1 cellular context compared by ENCODE assay signal in genomic region chr9:98256632-98257218, GRCh38.
TF ChIP-seq lines count a peak whose summit lies in the region.

No MANE protein-coding gene starts in this region.

TF ChIP-seq in K562, 482 proteins besides CTCF, POLR2A, EP300 and RAD21 (continued from another document):
- no peak for TF ChIP-seq TSHZ1 (CRISPR knock-in tag; IDR thresholded peaks at IDR 0.05)
- TF ChIP-seq NR2C1 (IDR thresholded peaks at IDR 0.05) = no peak
- TF ChIP-seq NR2C1 (tag; IDR thresholded peaks at IDR 0.05) = peak; percentile 55
- TF ChIP-seq HMG20A (CRISPR knock-in tag; conservative IDR thresholded peaks at IDR 0.05) = no peak
- TF ChIP-seq SMARCE1 (IDR thresholded peaks at IDR 0.05) = peak; percentile 20; the same call in 1 of the 2 replicates
- TF ChIP-seq NONO (IDR thresholded peaks at IDR 0.05; ENCODE audit: low read depth in 2 of 2, low read length in 1 of 2) = no peak
- TF ChIP-seq MAZ (CRISPR knock-in tag; conservative IDR thresholded peaks at IDR 0.05 in 1 of 2, IDR thresholded peaks at IDR 0.05 in 1 of 2) = no peak
- TF ChIP-seq KLF1 (tag; IDR thresholded peaks at IDR 0.05) = no peak
- TF ChIP-seq ZNF280A (IDR thresholded peaks at IDR 0.05; ENCODE audit: low read depth, partially characterized antibody) = no peak
- TF ChIP-seq SIX5 (IDR thresholded peaks at IDR 0.05; ENCODE audit: borderline replicate concordance in 1 of 2, insufficient read depth in 1 of 2, low read depth in 1 of 2, low read length in 2 of 2) = peak; percentile 41 to 55; a peak in 3 of 4 replicates
- no peak for TF ChIP-seq ZBTB17 (CRISPR knock-in tag; IDR thresholded peaks at IDR 0.05)
- 0 out of 4 replicates have a peak, but pooled peaks of 1 of the 2 experiments have one; percentile 29 for TF ChIP-seq UBTF (IDR thresholded peaks at IDR 0.05; ENCODE audit: borderline replicate concordance in 1 of 2, low read depth in 2 of 2, low read length in 2 of 2)
- TF ChIP-seq ZNF431 (CRISPR knock-in tag; IDR thresholded peaks at IDR 0.05) = no peak
- TF ChIP-seq TRIM25 (IDR thresholded peaks at IDR 0.05; ENCODE audit: borderline replicate concordance) = no peak
- TF ChIP-seq ZNF76 (CRISPR knock-in tag; IDR thresholded peaks at IDR 0.05; ENCODE audit: borderline replicate concordance) = no peak
- no peak for TF ChIP-seq PTBP1 (IDR thresholded peaks at IDR 0.05; ENCODE audit: low read depth, low read length)
- TF ChIP-seq ZNF217 (CRISPR knock-in tag; IDR thresholded peaks at IDR 0.05) = no peak
- no peak for TF ChIP-seq BMI1 (IDR thresholded peaks at IDR 0.05; ENCODE audit: low read length)
- TF ChIP-seq NFRKB (IDR thresholded peaks at IDR 0.05; ENCODE audit: low read depth) = peak; percentile 27
- TF ChIP-seq ATF7 (IDR thresholded peaks at IDR 0.05) = peak; percentile 50
- no peak for TF ChIP-seq PBX2 (CRISPR knock-in tag; IDR thresholded peaks at IDR 0.05; ENCODE audit: low read depth)
- peak; percentile 86 for TF ChIP-seq PBX2 (tag; conservative IDR thresholded peaks at IDR 0.05; ENCODE audit: low read depth)
- no peak for TF ChIP-seq ZNF239 (CRISPR knock-in tag; IDR thresholded peaks at IDR 0.05)
- TF ChIP-seq SMARCA4 (IDR thresholded peaks at IDR 0.05) = peak; percentile 24; the same call in 1 of the 2 replicates
- no peak for TF ChIP-seq HMGN3 (IDR thresholded peaks at IDR 0.05; ENCODE audit: borderline replicate concordance, extremely low read depth, insufficient read length, low read depth, low read length)
- TF ChIP-seq ZBTB11 (CRISPR knock-in tag; IDR thresholded peaks at IDR 0.05) = no peak
- no peak for TF ChIP-seq MLX (CRISPR knock-in tag; conservative IDR thresholded peaks at IDR 0.05)
- TF ChIP-seq ZNF780A (CRISPR knock-in tag; IDR thresholded peaks at IDR 0.05) = no peak
- TF ChIP-seq CBFB (CRISPR knock-in tag; IDR thresholded peaks at IDR 0.05) = no peak
- TF ChIP-seq DACH1 (IDR thresholded peaks at IDR 0.05; ENCODE audit: partially characterized antibody) = no peak
- TF ChIP-seq TEAD1 (CRISPR knock-in tag; IDR thresholded peaks at IDR 0.05) = 0 out of 4 replicates have a peak, but pooled peaks of 1 of the 2 experiments have one; percentile 12
- no peak for TF ChIP-seq ZNF197 (CRISPR knock-in tag; IDR thresholded peaks at IDR 0.05; ENCODE audit: low read depth)
- TF ChIP-seq TEAD4 (IDR thresholded peaks at IDR 0.05; ENCODE audit: low read length) = peak; percentile 21; the same call in 1 of the 2 replicates
- TF ChIP-seq TEAD4 (CRISPR knock-in tag; IDR thresholded peaks at IDR 0.05; ENCODE audit: borderline replicate concordance) = no peak
- peak; percentile 33 for TF ChIP-seq TBP (optimal IDR thresholded peaks at IDR 0.05; ENCODE audit: low read depth, low read length)
- no peak for TF ChIP-seq FOXA1 (IDR thresholded peaks at IDR 0.05; ENCODE audit: borderline replicate concordance)
- TF ChIP-seq FOS (IDR thresholded peaks at IDR 0.05; ENCODE audit: extremely low read depth, insufficient read length) = no peak
- peak; percentile 85 for TF ChIP-seq PKNOX1 (IDR thresholded peaks at IDR 0.05)
- no peak for TF ChIP-seq CHCHD3 (CRISPR knock-in tag; IDR thresholded peaks at IDR 0.05)
- TF ChIP-seq ZC3H8 (IDR thresholded peaks at IDR 0.05) = no peak
- TF ChIP-seq CREM (IDR thresholded peaks at IDR 0.05; ENCODE audit: low read depth) = peak; percentile 42; the same call in 1 of the 2 replicates
